In the genomic region with DNA sequence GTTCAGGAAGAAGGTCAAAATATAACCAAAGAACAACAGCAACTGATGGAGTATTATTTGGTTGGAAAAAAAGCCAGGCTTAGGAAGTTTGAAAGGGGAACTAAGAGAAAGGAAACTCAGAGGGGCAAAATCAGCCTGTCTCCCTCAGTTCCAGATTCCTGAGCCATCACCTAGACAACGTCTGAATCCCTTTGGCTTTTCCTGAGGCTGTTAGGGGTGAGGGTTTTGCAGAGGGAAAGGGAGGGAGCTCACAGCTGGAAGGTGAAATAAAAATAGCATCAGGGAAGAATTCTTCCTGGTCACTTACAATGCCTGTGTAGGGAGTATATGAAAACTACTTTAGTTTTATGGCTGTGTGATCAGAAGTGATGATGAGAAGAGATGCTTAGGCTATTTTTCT, we compare ENCODE assay signal across 22 cellular contexts.
"Had no signal": no experiment of that assay in that cellular context is flagged by ENCODE, and none has a peak within 500 bp of the region (broad histone marks: within the 10 kb centered on the region; RNA-seq: fewer than 3 reads in every experiment).

No MANE protein-coding gene starts in this region.

- H3K4me3 Mint-ChIP-seq: natural killer cell treated with Interleukin-12 subunit alpha and Interleukin-12 subunit beta and Interleukin-15 and Interleukin-18, amount 100 ng/mL, for 72 hours; stimulated activated memory B cell treated with anti-CD40 and anti-IgM and Interleukin-4, amounts not matched to agents 10 μg/mL and 1 μg/mL and 100 μg/mL, for 72 hours; stimulated activated naive CD8-positive, alpha-beta T cell treated with anti-CD3 and anti-CD28 coated beads, Interleukin-15, Interleukin-2, amounts not matched to agents 100 ng/mL and 50 ng/mL, for 24 hours had no signal

- H3K9me3 Mint-ChIP-seq: natural killer cell treated with Interleukin-12 subunit alpha and Interleukin-12 subunit beta and Interleukin-15 and Interleukin-18, amount 100 ng/mL, for 72 hours; stimulated activated memory B cell treated with anti-CD40 and anti-IgM and Interleukin-4, amounts not matched to agents 10 μg/mL and 1 μg/mL and 100 μg/mL, for 72 hours; stimulated activated naive CD8-positive, alpha-beta T cell treated with anti-CD3 and anti-CD28 coated beads, Interleukin-15, Interleukin-2, amounts not matched to agents 100 ng/mL and 50 ng/mL, for 24 hours had no signal

- H3K27ac Mint-ChIP-seq: natural killer cell treated with Interleukin-12 subunit alpha and Interleukin-12 subunit beta and Interleukin-15 and Interleukin-18, amount 100 ng/mL, for 72 hours; stimulated activated memory B cell treated with anti-CD40 and anti-IgM and Interleukin-4, amounts not matched to agents 10 μg/mL and 1 μg/mL and 100 μg/mL, for 72 hours; stimulated activated naive CD8-positive, alpha-beta T cell treated with anti-CD3 and anti-CD28 coated beads, Interleukin-15, Interleukin-2, amounts not matched to agents 100 ng/mL and 50 ng/mL, for 24 hours had no signal

- DNase-seq: colonic mucosa; dermis blood vessel endothelial cell; effector CD8-positive, alpha-beta T cell; gastrocnemius medialis; heart right ventricle; hypothalamus; kidney glomerular epithelial cell; mammary epithelial cell; spleen; stimulated activated CD4-positive, alpha-beta T cell treated with anti-CD3 and anti-CD28 coated beads, Interleukin-15, amount 100 ng/mL, for 24 hours; stimulated activated CD4-positive, alpha-beta T cell treated with anti-CD3 and anti-CD28 coated beads, Interleukin-1b, Interleukin-23, amount 100 ng/mL, for 48 hours; stimulated activated CD4-positive, alpha-beta T cell treated with anti-CD3 and anti-CD28 coated beads, Interleukin-4, amount 100 ng/mL, for 24 hours; tibial artery; upper lobe of left lung had no signal

- H3K79me2 ChIP-seq: parathyroid adenoma had no signal

- H3K9me3 ChIP-seq: colonic mucosa, esophagus muscularis mucosa, gastrocnemius medialis, heart right ventricle, spleen, tibial artery, upper lobe of left lung, vagina had no signal

- H2AFZ ChIP-seq: parathyroid adenoma had no signal

- H3K27ac ChIP-seq: colonic mucosa, epithelial cell of prostate, esophagus muscularis mucosa, gastrocnemius medialis, heart right ventricle, parathyroid adenoma, spleen, tibial artery, upper lobe of left lung, vagina had no signal

- H3K27me3 ChIP-seq: colonic mucosa, esophagus muscularis mucosa, gastrocnemius medialis, heart right ventricle, spleen, tibial artery, upper lobe of left lung, vagina had no signal

- H3K4me1 ChIP-seq: colonic mucosa, parathyroid adenoma, spleen, vagina had no signal

- H3K36me3 Mint-ChIP-seq: natural killer cell treated with Interleukin-12 subunit alpha and Interleukin-12 subunit beta and Interleukin-15 and Interleukin-18, amount 100 ng/mL, for 72 hours; stimulated activated memory B cell treated with anti-CD40 and anti-IgM and Interleukin-4, amounts not matched to agents 10 μg/mL and 1 μg/mL and 100 μg/mL, for 72 hours had no signal

- H3K9ac ChIP-seq: parathyroid adenoma had no signal

- H3K27me3 Mint-ChIP-seq: stimulated activated memory B cell treated with anti-CD40 and anti-IgM and Interleukin-4, amounts not matched to agents 10 μg/mL and 1 μg/mL and 100 μg/mL, for 72 hours had no signal

- H3K36me3 ChIP-seq: colonic mucosa, esophagus muscularis mucosa, gastrocnemius medialis, heart right ventricle, spleen, tibial artery, upper lobe of left lung, vagina had no signal

- ATAC-seq: gastrocnemius medialis; heart right ventricle; natural killer cell treated with Interleukin-12 subunit alpha and Interleukin-12 subunit beta and Interleukin-15 and Interleukin-18, amount 100 ng/mL, for 72 hours; sciatic nerve; stimulated activated memory B cell treated with anti-CD40 and anti-IgM and Interleukin-4, amounts not matched to agents 10 μg/mL and 1 μg/mL and 100 μg/mL, for 72 hours had no signal

- H3K4me3 ChIP-seq: colonic mucosa, esophagus muscularis mucosa, gastrocnemius medialis, heart right ventricle, spleen, tibial artery, upper lobe of left lung, vagina had no signal
